In genomic region chr12:1575287-1575798, GRCh38 we compare ENCODE assay signal across 14 cellular contexts. TPM values are rescaled to one million over a fixed set of nuclear protein-coding genes. Genes with fewer than 3 reads are reported as not detected.
DNase-seq lines count a peak whose midpoint lies in the region; ATAC-seq and TF ChIP-seq lines count a peak whose summit lies in the region.
"Had no signal": no experiment of that assay in that cellular context is flagged by ENCODE, and none has a peak within 500 bp of the region (broad histone marks: within the 10 kb centered on the region; RNA-seq: fewer than 3 reads in every experiment).

No MANE protein-coding gene starts in this region.

- no peak for ATAC-seq in GM21515 (IDR thresholded peaks at IDR 0.05; ENCODE audit: unreplicated experiment)
- ATAC-seq in HG03039 (IDR thresholded peaks at IDR 0.05; ENCODE audit: unreplicated experiment) = no peak
- ATAC-seq: activated CD4-positive, CD25-positive, alpha-beta regulatory T cell treated with anti-CD3 and anti-CD28 coated beads, Interleukin-2, amount 50 U/mL, for 24 hours; activated naive CD4-positive, alpha-beta T cell treated with anti-CD3 and anti-CD28 coated beads, Interleukin-2, amount 50 U/mL, for 72 hours had no signal

- H3K9me3 Mint-ChIP-seq in endothelial cell (ENCODE audit: unreplicated experiment) = no peaks in the 10 kb centered on the region

- H3K27ac Mint-ChIP-seq in endothelial cell (ENCODE audit: unreplicated experiment) = peak overlapping the region; percentile 65
- H3K27ac Mint-ChIP-seq: activated naive CD4-positive, alpha-beta T cell treated with anti-CD3 and anti-CD28 coated beads, Interleukin-2, amount 50 U/mL, for 72 hours; CD4-positive, CD25-positive, alpha-beta regulatory T cell had no signal

- H3K4me3 ChIP-seq in ACC112 (ENCODE audit: low read depth, low read length) = peak overlapping the region; percentile 74
- peak overlapping the region; percentile 7 to 35 for H3K4me3 ChIP-seq in muscle layer of duodenum (ENCODE audit: low read depth in 1 of 2, low read length in 2 of 2)
- H3K4me3 ChIP-seq: left lung, skin epidermis had no signal

- peaks cover 7% of the 10 kb centered on the region for H3K27me3 Mint-ChIP-seq in endothelial cell (ENCODE audit: unreplicated experiment)

- peaks cover 26% of the 10 kb centered on the region for H3K4me1 Mint-ChIP-seq in endothelial cell (ENCODE audit: unreplicated experiment)

- H3K27me3 ChIP-seq in ACC112 (ENCODE audit: insufficient read depth, low read length) (no peaks in the 10 kb centered on the region), muscle layer of duodenum (ENCODE audit: low read depth, low read length) (no peaks in the 10 kb centered on the region)
- H3K27me3 ChIP-seq: left lung had no signal

- no peak for TF ChIP-seq CTCF in endothelial cell (IDR thresholded peaks at IDR 0.05; ENCODE audit: unreplicated experiment)

- TF ChIP-seq POLR2A in erythroblast (IDR thresholded peaks at IDR 0.05; ENCODE audit: low read length) = no peak

- H3K27ac ChIP-seq in ACC112 (ENCODE audit: low read depth, low read length) (no peak overlapping the region), muscle layer of duodenum (ENCODE audit: low read length) (no peak overlapping the region)

- no peaks in the 10 kb centered on the region for H3K9me3 ChIP-seq in muscle layer of duodenum (ENCODE audit: control insufficient read depth in 1 of 2, low read length in 2 of 2)
- H3K9me3 ChIP-seq: left lung had no signal

- H2AFZ ChIP-seq in ACC112 (ENCODE audit: low read length, unreplicated experiment) = peak overlapping the region; percentile 78

- peaks cover 2% of the 10 kb centered on the region for H3K79me2 ChIP-seq in ACC112 (ENCODE audit: control insufficient read depth, insufficient read depth, low read length, unreplicated experiment)

- H3K4me3 Mint-ChIP-seq in endothelial cell (ENCODE audit: unreplicated experiment) = no peak overlapping the region
- H3K4me3 Mint-ChIP-seq: CD4-positive, CD25-positive, alpha-beta regulatory T cell had no signal

- H3K4me1 ChIP-seq in ACC112 (ENCODE audit: control insufficient read depth, insufficient read depth, low read length, unreplicated experiment) (peaks cover 26% of the 10 kb centered on the region), muscle layer of duodenum (ENCODE audit: control insufficient read depth in 1 of 2, insufficient read depth in 2 of 2, low read length in 2 of 2) (peaks cover 0 to 22% of the 10 kb centered on the region in 2 donors)

- no peaks in the 10 kb centered on the region for H3K36me3 Mint-ChIP-seq in endothelial cell (ENCODE audit: low read depth, unreplicated experiment)

- H3K36me3 ChIP-seq in ACC112 (ENCODE audit: insufficient read depth, low read length) = no peaks in the 10 kb centered on the region
- H3K36me3 ChIP-seq in muscle layer of duodenum (ENCODE audit: control insufficient read depth in 1 of 2, insufficient read depth in 2 of 2, low read length in 2 of 2) = no peaks in the 10 kb centered on the region
- H3K36me3 ChIP-seq: left lung had no signal

- peak; percentile 50 for DNase-seq in NCI-H526 treated with DMSO at 0.1 percent for 48 hours (lab: John Stamatoyannopoulos, UW)
- no peak for DNase-seq in endothelial cell (ENCODE audit: low spot score)
- no peak for DNase-seq in stimulated activated CD4-positive, alpha-beta T cell treated with anti-CD3 and anti-CD28 coated beads, Interleukin-4, amount 100 ng/mL, for 24 hours
- no peak for DNase-seq in erythroblast (lab: John Stamatoyannopoulos, UW)
- DNase-seq: CD4-positive, CD25-positive, alpha-beta regulatory T cell; left lung; NCI-H187 treated with DMSO at 0.1 percent for 48 hours had no signal

RNA-seq across cellular contexts. Expression of gene FBXL14, which starts 19.0 kb away (rescaled TPM):
- total RNA-seq in endothelial cell (ENCODE audit: unreplicated experiment) = 14.7 TPM

RNA-seq across cellular contexts. Expression of gene WNT5B, which starts 53.7 kb away (rescaled TPM):
- total RNA-seq in endothelial cell (ENCODE audit: unreplicated experiment) = 7.5 TPM
- total RNA-seq: CD4-positive, CD25-positive, alpha-beta regulatory T cell had no signal
